Comparison of ENCODE assay signal across 8 cellular contexts in genomic region chr14:20662968-20663731, GRCh38. TPM values are rescaled to one million over a fixed set of nuclear protein-coding genes. Genes with fewer than 3 reads are reported as not detected.
DNase-seq lines count a peak whose midpoint lies in the region; ATAC-seq and TF ChIP-seq lines count a peak whose summit lies in the region.

No MANE protein-coding gene starts in this region.

- H3K9me3 Mint-ChIP-seq in naive thymus-derived CD4-positive, alpha-beta T cell: peaks cover 0 to 2% (median 0%) of the 10 kb centered on the region in 11 donors
- H3K9me3 Mint-ChIP-seq in stimulated activated naive B cell treated with anti-CD40 and anti-IgM and Interleukin-4, amounts not matched to agents 10 μg/mL and 1 μg/mL and 100 μg/mL, for 72 hours: peaks cover 0 to under 1% of the 10 kb centered on the region in 2 donors

- peak; percentile 80 for TF ChIP-seq CTCF in GM12875 (IDR thresholded peaks at IDR 0.05; ENCODE audit: borderline replicate concordance, insufficient read depth, low read depth, low read length)

- H3K27ac ChIP-seq in naive thymus-derived CD4-positive, alpha-beta T cell (ENCODE audit: low read depth, low read length): no peak overlapping the region

- peak; percentile 87 for DNase-seq in NCI-H69 (lab: John Stamatoyannopoulos, UW)
- peak; percentile 64 to 75 (median 70) for DNase-seq in activated CD8-positive, alpha-beta memory T cell treated with anti-CD3 and anti-CD28 coated beads for 48 hours (ENCODE audit: low read depth in 2 of 3, low spot score in 2 of 3)
- DNase-seq in erythroblast (lab: John Stamatoyannopoulos, UW): peak; percentile 72 to 78
- peak; percentile 49 to 77 (median 66) for DNase-seq in naive thymus-derived CD4-positive, alpha-beta T cell
- DNase-seq in stimulated activated naive B cell treated with anti-CD40 and anti-IgM and Interleukin-4, amounts not matched to agents 10 μg/mL and 1 μg/mL and 100 μg/mL, for 72 hours: peak; percentile 80
- DNase-seq in dedifferentiated amniotic fluid mesenchymal stem cell (ENCODE audit: extremely low spot score): no peak

- peaks cover 0 to 4% (median 0%) of the 10 kb centered on the region in 5 donors for H3K36me3 Mint-ChIP-seq in naive thymus-derived CD4-positive, alpha-beta T cell
- H3K36me3 Mint-ChIP-seq in stimulated activated naive B cell treated with anti-CD40 and anti-IgM and Interleukin-4, amounts not matched to agents 10 μg/mL and 1 μg/mL and 100 μg/mL, for 72 hours: peaks cover 0 to 4% of the 10 kb centered on the region in 2 donors

- H3K4me3 Mint-ChIP-seq in naive thymus-derived CD4-positive, alpha-beta T cell: peak overlapping the region; percentile 72 to 86 (median 79)
- peak overlapping the region; percentile 88 to 89 for H3K4me3 Mint-ChIP-seq in stimulated activated naive B cell treated with anti-CD40 and anti-IgM and Interleukin-4, amounts not matched to agents 10 μg/mL and 1 μg/mL and 100 μg/mL, for 72 hours

- H3K4me1 ChIP-seq in naive thymus-derived CD4-positive, alpha-beta T cell (ENCODE audit: control insufficient read depth in 2 of 2, insufficient read depth in 2 of 2, low read length in 2 of 2): peaks cover 3 to 17% of the 10 kb centered on the region in 2 donors

- ATAC-seq in HG02884 (IDR thresholded peaks at IDR 0.05; ENCODE audit: unreplicated experiment): peak; percentile 62
- ATAC-seq in naive thymus-derived CD4-positive, alpha-beta T cell: peak; percentile 91
- ATAC-seq in stimulated activated naive B cell treated with anti-CD40 and anti-IgM and Interleukin-4, amounts not matched to agents 10 μg/mL and 1 μg/mL and 100 μg/mL, for 72 hours (replicated peaks): peak; percentile 80 to 82

- intact Hi-C loops in naive thymus-derived CD4-positive, alpha-beta T cell (cut with micrococcal nuclease): loop anchor here (1.0 to 2.0 kb wide), 8 partner anchors 18 to 336 kb away; no protein-coding TSS in a partner anchor

- no peak for TF ChIP-seq POLR2A in erythroblast (IDR thresholded peaks at IDR 0.05; ENCODE audit: low read length)

- POLR2A ChIA-PET in naive thymus-derived CD4-positive, alpha-beta T cell (lab: Charles Lee): interaction anchor here (1.1 to 4.0 kb wide), 2 partner anchors 19 to 331 kb away, joined by 3 to 27 read pairs; partner anchors contain the start of gene RNASE4

- no peaks in the 10 kb centered on the region for H3K36me3 ChIP-seq in naive thymus-derived CD4-positive, alpha-beta T cell (ENCODE audit: control insufficient read depth in 2 of 3, insufficient read depth in 3 of 3, low read length in 3 of 3)

- no peaks in the 10 kb centered on the region for H3K9me3 ChIP-seq in naive thymus-derived CD4-positive, alpha-beta T cell (ENCODE audit: control insufficient read depth in 2 of 3, low read length in 3 of 3)

- peak overlapping the region in 8 of 9 donors; percentile 18 to 74 (median 39) for H3K27ac Mint-ChIP-seq in naive thymus-derived CD4-positive, alpha-beta T cell
- H3K27ac Mint-ChIP-seq in stimulated activated naive B cell treated with anti-CD40 and anti-IgM and Interleukin-4, amounts not matched to agents 10 μg/mL and 1 μg/mL and 100 μg/mL, for 72 hours: peak overlapping the region; percentile 90

- H3K27me3 Mint-ChIP-seq in naive thymus-derived CD4-positive, alpha-beta T cell: peaks cover 5 to 23% (median 19%) of the 10 kb centered on the region in 5 donors
- H3K27me3 Mint-ChIP-seq in stimulated activated naive B cell treated with anti-CD40 and anti-IgM and Interleukin-4, amounts not matched to agents 10 μg/mL and 1 μg/mL and 100 μg/mL, for 72 hours: peaks cover 12 to 13% of the 10 kb centered on the region in 2 donors

- CTCF ChIA-PET in naive thymus-derived CD4-positive, alpha-beta T cell (lab: Charles Lee): interaction anchor here (0.7 to 3.4 kb wide), 6 partner anchors 13 to 31 kb away, joined by 3 to 18 read pairs (median 5); no protein-coding TSS in a partner anchor

- H3K27me3 ChIP-seq in naive thymus-derived CD4-positive, alpha-beta T cell (ENCODE audit: control insufficient read depth in 2 of 2, insufficient read depth in 2 of 2, low read length in 2 of 2): no peaks in the 10 kb centered on the region

- peaks cover 23 to 53% (median 25%) of the 10 kb centered on the region in 7 donors for H3K4me1 Mint-ChIP-seq in naive thymus-derived CD4-positive, alpha-beta T cell
- H3K4me1 Mint-ChIP-seq in stimulated activated naive B cell treated with anti-CD40 and anti-IgM and Interleukin-4, amounts not matched to agents 10 μg/mL and 1 μg/mL and 100 μg/mL, for 72 hours: peaks cover 39 to 47% of the 10 kb centered on the region in 2 donors

- H3K4me3 ChIP-seq in GM12875 (ENCODE audit: low read depth, low read length): peak overlapping the region; percentile 44
- H3K4me3 ChIP-seq in naive thymus-derived CD4-positive, alpha-beta T cell (ENCODE audit: low read length): peak overlapping the region; percentile 59

RNA-seq across cellular contexts. Expression of gene RNASE4, which starts 21.2 kb away (rescaled TPM):
- total RNA-seq in naive thymus-derived CD4-positive, alpha-beta T cell: 1 to 10 TPM in 1 of 5 experiments, under 1 TPM in 4; 0.17 to 4.2 (median 0.43) TPM
- polyA plus RNA-seq in naive thymus-derived CD4-positive, alpha-beta T cell: under 1 TPM in 1 of 2 donors, not detected in 1; 0.83 TPM

RNA-seq across cellular contexts. Expression of gene OR6S1, which starts 21.7 kb away (rescaled TPM):
- not detected for total RNA-seq in naive thymus-derived CD4-positive, alpha-beta T cell
- polyA plus RNA-seq in naive thymus-derived CD4-positive, alpha-beta T cell: not detected

RNA-seq across cellular contexts. Expression of gene ANG, which starts 25.4 kb away (rescaled TPM):
- 1 to 10 TPM in 3 of 5 experiments, not detected in 2; 1.6 to 3.5 (median 1.7) TPM for total RNA-seq in naive thymus-derived CD4-positive, alpha-beta T cell
- polyA plus RNA-seq in naive thymus-derived CD4-positive, alpha-beta T cell: under 1 TPM in 1 of 2 donors, not detected in 1; 0.40 TPM
